Comparison of ENCODE assay signal across 8 cellular contexts in the genomic region with DNA sequence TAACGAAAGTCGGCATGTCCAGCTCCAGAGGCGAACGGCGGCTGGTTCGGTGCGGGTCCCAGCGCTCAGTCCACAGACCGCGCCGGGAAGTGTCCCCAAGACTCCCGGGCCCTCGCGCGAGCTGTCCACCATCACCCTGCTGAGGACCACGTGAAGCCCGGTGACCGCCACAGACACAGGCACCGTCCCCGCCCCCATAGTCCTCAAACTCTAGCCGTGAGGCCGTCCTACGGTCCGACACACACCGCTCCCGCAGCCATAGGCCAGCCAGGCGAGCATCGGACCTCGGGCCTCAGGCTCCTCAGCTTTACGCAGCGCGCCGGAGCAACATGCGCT. TPM values are rescaled to one million over a fixed set of nuclear protein-coding genes. Genes with fewer than 3 reads are reported as not detected.
A peak's percentile ranks its signal among the peaks of the same experiment; 100 is the strongest.
DNase-seq lines count a peak whose midpoint lies in the region; ATAC-seq and TF ChIP-seq lines count a peak whose summit lies in the region.

No MANE protein-coding gene starts in this region.

- no peak for TF ChIP-seq POLR2A in breast epithelium (IDR thresholded peaks at IDR 0.05)
- TF ChIP-seq POLR2A in testis (IDR thresholded peaks at IDR 0.05), result no peak

- CTCF ChIA-PET in activated naive CD4-positive, alpha-beta T cell treated with anti-CD3 and anti-CD28 coated beads for 36 hours (lab: Charles Lee), result interaction anchor here (0.8 to 1.3 kb wide), 6 partner anchors 32 to 1314 kb away, joined by 3 to 5 read pairs (median 4); no protein-coding TSS in a partner anchor

- H3K4me1 ChIP-seq in breast epithelium (peaks cover 0 to 7% of the 10 kb centered on the region in 2 donors), testis (peaks cover 13% of the 10 kb centered on the region)

- peaks cover 22% of the 10 kb centered on the region for H3K36me3 Mint-ChIP-seq in activated naive CD4-positive, alpha-beta T cell treated with anti-CD3 and anti-CD28 coated beads for 36 hours (ENCODE audit: low read depth)

- peak overlapping the region; percentile 60 to 85 (median 80) for H3K4me3 ChIP-seq in breast epithelium
- H3K4me3 ChIP-seq in testis, result peak overlapping the region; percentile 79 to 92

- H3K27me3 ChIP-seq in breast epithelium, result no peaks in the 10 kb centered on the region
- no peaks in the 10 kb centered on the region for H3K27me3 ChIP-seq in testis

- H3K36me3 ChIP-seq in breast epithelium, result no peaks in the 10 kb centered on the region
- no peaks in the 10 kb centered on the region for H3K36me3 ChIP-seq in testis (ENCODE audit: low read depth, missing control alignments)

- H3K27ac Mint-ChIP-seq in activated naive CD4-positive, alpha-beta T cell treated with anti-CD3 and anti-CD28 coated beads for 36 hours, result peak overlapping the region; percentile 90

- no peaks in the 10 kb centered on the region for H3K27me3 Mint-ChIP-seq in activated naive CD4-positive, alpha-beta T cell treated with anti-CD3 and anti-CD28 coated beads for 36 hours (ENCODE audit: low read depth)

- WGBS in testis, 2 donors, result 0 to 1% methylated on average over 23 to 28 of the region's 34 CpGs

- peak overlapping the region; percentile 82 for H3K4me3 Mint-ChIP-seq in activated naive CD4-positive, alpha-beta T cell treated with anti-CD3 and anti-CD28 coated beads for 36 hours

- H3K4me1 Mint-ChIP-seq in activated naive CD4-positive, alpha-beta T cell treated with anti-CD3 and anti-CD28 coated beads for 36 hours (ENCODE audit: low read depth), result peaks cover 16% of the 10 kb centered on the region

- no peaks in the 10 kb centered on the region for H3K9me3 Mint-ChIP-seq in activated naive CD4-positive, alpha-beta T cell treated with anti-CD3 and anti-CD28 coated beads for 36 hours

- H3K27ac ChIP-seq in breast epithelium, result peak overlapping the region; percentile 94 to 95
- H3K27ac ChIP-seq in testis, result peak overlapping the region; percentile 77 to 92

- ATAC-seq in HG02610 (IDR thresholded peaks at IDR 0.05; ENCODE audit: unreplicated experiment) (peak; percentile 31), left lobe of liver (peak; percentile 51)

- intact Hi-C loops in activated naive CD4-positive, alpha-beta T cell treated with anti-CD3 and anti-CD28 coated beads for 36 hours (cut with micrococcal nuclease), result loop anchor here (1.0 to 2.0 kb wide), 5 partner anchors 10 to 97 kb away; a partner anchor contains a TSS
- intact Hi-C loops in breast epithelium (cut with DNase I; ENCODE audit: low total_unique reads), result no loop called here
- intact Hi-C loops in testis (cut with DNase I; ENCODE audit: low total_unique reads), result no loop called here

- DNase-seq in activated naive CD4-positive, alpha-beta T cell treated with anti-CD3 and anti-CD28 coated beads for 36 hours, result peak; percentile 18
- no peak for DNase-seq in activated naive CD4-positive, alpha-beta T cell treated with Interleukin-2 at 50 U/mL for 16 hours
- DNase-seq in NCI-H2227 treated with DMSO at 0.1 percent for 48 hours (lab: John Stamatoyannopoulos, UW) (peak; percentile 81), breast epithelium (ENCODE audit: low spot score in 2 of 2) (no peak), left lobe of liver (ENCODE audit: low spot score) (no peak), testis (peak; percentile 73), T1000 (lab: John Stamatoyannopoulos, UW) (no peak)

- TF ChIP-seq CTCF in breast epithelium (IDR thresholded peaks at IDR 0.05) (no peak), testis (IDR thresholded peaks at IDR 0.05) (no peak)

- no peaks in the 10 kb centered on the region for H3K9me3 ChIP-seq in breast epithelium
- H3K9me3 ChIP-seq in testis, result no peaks in the 10 kb centered on the region

RNA-seq across cellular contexts. Expression of a gene that starts 0.5 kb away (rescaled TPM):
- 10 to 100 TPM; 14.8 to 15.2 TPM for total RNA-seq in activated naive CD4-positive, alpha-beta T cell treated with anti-CD3 and anti-CD28 coated beads for 36 hours
- total RNA-seq in breast epithelium (10 to 100 TPM; 14.2 to 34.1 (median 25.6) TPM), left lobe of liver (5.8 TPM), testis (10 to 100 TPM; 52.3 to 62.7 TPM)
- polyA plus RNA-seq in testis (ENCODE audit: insufficient read depth, low read depth, low replicate concordance), result 52.3 TPM

RNA-seq across cellular contexts. Expression of a gene that starts 10.0 kb away (rescaled TPM):
- total RNA-seq in activated naive CD4-positive, alpha-beta T cell treated with anti-CD3 and anti-CD28 coated beads for 36 hours, result 10 to 100 TPM; 27.7 to 30.4 TPM
- 100 to 1,000 TPM in 1 of 3 donors, 10 to 100 TPM in 2; 79.5 to 104 (median 85.5) TPM for total RNA-seq in breast epithelium
- 152 TPM for total RNA-seq in left lobe of liver
- total RNA-seq in testis, result 100 to 1,000 TPM in 1 of 2 donors, 10 to 100 TPM in 1; 78.9 to 137 TPM
- 44.1 TPM for polyA plus RNA-seq in testis (ENCODE audit: insufficient read depth, low read depth, low replicate concordance)

Comparison
In these comparisons a context has a peak if more than half of its experiments do, and no peak if none do; other contexts are left out.
1. DNase-seq: peak in activated naive CD4-positive, alpha-beta T cell treated with anti-CD3 and anti-CD28 coated beads for 36 hours (single experiment), NCI-H2227 treated with DMSO at 0.1 percent for 48 hours (single experiment) and testis (single experiment); none in activated naive CD4-positive, alpha-beta T cell treated with Interleukin-2 at 50 U/mL for 16 hours (single experiment), breast epithelium (0 of 2), left lobe of liver (single experiment) and T1000 (single experiment).